Comparison of ENCODE assay signal across 22 cellular contexts in genomic region chr4:70627620-70628019, GRCh38. TPM values are rescaled to one million over a fixed set of nuclear protein-coding genes. Genes with fewer than 3 reads are reported as not detected.
A peak's percentile ranks its signal among the peaks of the same experiment; 100 is the strongest.
DNase-seq lines count a peak whose midpoint lies in the region; ATAC-seq and TF ChIP-seq lines count a peak whose summit lies in the region.
"Had no signal": no experiment of that assay in that cellular context is flagged by ENCODE, and none has a peak within 500 bp of the region (broad histone marks: within the 10 kb centered on the region; RNA-seq: fewer than 3 reads in every experiment).

No MANE protein-coding gene starts in this region.

- DNase-seq in GM23248 (no peak), myocyte (ENCODE audit: low read depth) (peak; percentile 17), NCI-H82 (lab: John Stamatoyannopoulos, UW) (no peak), foreskin keratinocyte (no peak), midbrain (lab: John Stamatoyannopoulos, UW) (no peak)
- DNase-seq: Calu3; CD8-positive, alpha-beta T cell; H9; Kasumi-1; MM.1S; NCI-H1092; NCI-H1436 treated with DMSO at 0.1 percent for 48 hours; NCI-H2029; NCI-H345; NCI-H524 treated with DMSO at 0.1 percent for 48 hours; SJCRH30 had no signal

- TF ChIP-seq CTCF in OCI-LY3 (IDR thresholded peaks at IDR 0.05; ENCODE audit: low read depth, low read length) (no peak), foreskin keratinocyte (conservative IDR thresholded peaks at IDR 0.05) (no peak)

- H2AFZ ChIP-seq in GM23248 (peak overlapping the region; percentile 28; the same call in 1 of the 2 replicates), OCI-LY3 (ENCODE audit: low read depth, low read length) (peak overlapping the region; percentile 24)

- H3K4me3 ChIP-seq in GM23248 (no peak overlapping the region), OCI-LY3 (ENCODE audit: low read length) (no peak overlapping the region)
- H3K4me3 ChIP-seq: BLaER1 treated with 17β-estradiol and CSF1 and Interleukin-3, amounts not matched to agents 10 nM and 100 nM; SJCRH30 had no signal

- H3K79me2 ChIP-seq in GM23248 (ENCODE audit: insufficient read depth): no peaks in the 10 kb centered on the region
- no peaks in the 10 kb centered on the region for H3K79me2 ChIP-seq in OCI-LY3 (ENCODE audit: low read length)

- H3K27ac ChIP-seq in GM23248: no peak overlapping the region
- peak overlapping the region; percentile 28; the same call in 1 of the 2 replicates for H3K27ac ChIP-seq in OCI-LY3 (ENCODE audit: low read length)
- no peak overlapping the region for H3K27ac ChIP-seq in foreskin keratinocyte
- H3K27ac ChIP-seq: BLaER1 treated with 17β-estradiol and CSF1 and Interleukin-3, amounts not matched to agents 10 nM and 100 nM; SJCRH30 had no signal

- H3K36me3 ChIP-seq in GM23248 (ENCODE audit: low read depth) (no peaks in the 10 kb centered on the region), OCI-LY3 (replicated peaks; ENCODE audit: low read depth, low read length) (no peaks in the 10 kb centered on the region)
- H3K36me3 ChIP-seq: BLaER1 treated with 17β-estradiol and CSF1 and Interleukin-3, amounts not matched to agents 10 nM and 100 nM; SJCRH30 had no signal

- H3K27me3 ChIP-seq in GM23248 (replicated peaks; ENCODE audit: insufficient read depth) (no peaks in the 10 kb centered on the region), OCI-LY3 (ENCODE audit: low read depth, low read length) (no peaks in the 10 kb centered on the region), foreskin keratinocyte (no peaks in the 10 kb centered on the region)
- H3K27me3 ChIP-seq: BLaER1 treated with 17β-estradiol and CSF1 and Interleukin-3, amounts not matched to agents 10 nM and 100 nM; SJCRH30 had no signal

- H3K4me1 ChIP-seq in GM23248 (ENCODE audit: insufficient read depth) (0 out of 2 replicates have a peak, but pooled peaks cover 8% of the 10 kb centered on the region), OCI-LY3 (ENCODE audit: low read length) (peaks cover 48% of the 10 kb centered on the region), foreskin keratinocyte (peaks cover 14% of the 10 kb centered on the region)
- H3K4me1 ChIP-seq: BLaER1 treated with 17β-estradiol and CSF1 and Interleukin-3, amounts not matched to agents 10 nM and 100 nM; SJCRH30 had no signal

- in situ Hi-C loops in GM23248 (cut with MboI): no loop called here

- H4K20me1 ChIP-seq in GM23248 (ENCODE audit: insufficient read depth): no peaks in the 10 kb centered on the region
- H4K20me1 ChIP-seq in OCI-LY3 (ENCODE audit: insufficient read depth, low read length): no peaks in the 10 kb centered on the region
- H4K20me1 ChIP-seq: BLaER1 treated with 17β-estradiol and CSF1 and Interleukin-3, amounts not matched to agents 10 nM and 100 nM had no signal

- no peak overlapping the region for H3K4me2 ChIP-seq in GM23248 (ENCODE audit: unreplicated experiment)
- H3K4me2 ChIP-seq in OCI-LY3 (ENCODE audit: low read length): no peak overlapping the region
- H3K4me2 ChIP-seq: BLaER1 treated with 17β-estradiol and CSF1 and Interleukin-3, amounts not matched to agents 10 nM and 100 nM had no signal

- H3F3A ChIP-seq in GM23248 (ENCODE audit: insufficient read depth): no peaks in the 10 kb centered on the region

- H3K9ac ChIP-seq in GM23248: no peak overlapping the region
- H3K9ac ChIP-seq in OCI-LY3 (ENCODE audit: low read length): no peak overlapping the region
- H3K9ac ChIP-seq: BLaER1 treated with 17β-estradiol and CSF1 and Interleukin-3, amounts not matched to agents 10 nM and 100 nM had no signal

- WGBS in GM23248 (ENCODE audit: low coverage in 1 of 2, low lambda C conversion rate in 2 of 2, missing lambda C conversion rate in 2 of 2), 2 experiments: 0 to 13% methylated on average over 1 of the region's 1 CpG

- H3K9me3 ChIP-seq in GM23248 (ENCODE audit: low read depth): no peaks in the 10 kb centered on the region
- H3K9me3 ChIP-seq in OCI-LY3 (ENCODE audit: insufficient read depth, low read length): no peaks in the 10 kb centered on the region
- H3K9me3 ChIP-seq: SJCRH30 had no signal

- ATAC-seq in esophagus mucosa (peak; percentile 79), foreskin keratinocyte (no peak)
- ATAC-seq: CD8-positive, alpha-beta T cell; Panc1 had no signal

- H3K9me2 ChIP-seq in GM23248 (ENCODE audit: insufficient read depth): no peaks in the 10 kb centered on the region

RNA-seq across cellular contexts. Expression of gene ENAM, which starts 0.9 kb away (rescaled TPM):
- total RNA-seq in GM23248 (2014; rRNA removed; shearing (Covaris generic)): not detected in 2 replicates
- polyA plus RNA-seq in GM23248 (2016; fragmentation: Nextera tagmentation; extraction: Ambion mirVana) (not detected in 2 replicates), foreskin keratinocyte (not detected in 2 replicates)
- total RNA-seq in esophagus mucosa (not detected), myocyte (0.21 and 0.83 TPM in 2 replicates), foreskin keratinocyte (not detected in 2 replicates)
- polyA plus RNA-seq in myocyte (2012): 0.15 TPM
- total RNA-seq: CD8-positive, alpha-beta T cell; H9; HT-29; SJCRH30 had no signal

RNA-seq across cellular contexts. Expression of gene AMBN, which starts 35.6 kb away (rescaled TPM):
- not detected in 2 replicates for total RNA-seq in GM23248 (2014; rRNA removed; shearing (Covaris generic))
- polyA plus RNA-seq in GM23248 (2016; fragmentation: Nextera tagmentation; extraction: Ambion mirVana): not detected in 2 replicates
- not detected for total RNA-seq in esophagus mucosa
- total RNA-seq in myocyte: not detected in 2 replicates
- not detected for polyA plus RNA-seq in myocyte (2012)
- not detected in 2 replicates for total RNA-seq in foreskin keratinocyte
- polyA plus RNA-seq in foreskin keratinocyte: not detected in 2 replicates
- total RNA-seq: Calu3; CD8-positive, alpha-beta T cell; H9; HT-29; SJCRH30 had no signal
- polyA plus RNA-seq: IgD-negative memory B cell had no signal

RNA-seq across cellular contexts. Expression of gene JCHAIN, which starts 38.7 kb away (rescaled TPM):
- 2.3 and 3.0 TPM in 2 replicates for total RNA-seq in GM23248 (2014; rRNA removed; shearing (Covaris generic))
- polyA plus RNA-seq in GM23248 (2016; fragmentation: Nextera tagmentation; extraction: Ambion mirVana) (4.7 and 4.9 TPM in 2 replicates), foreskin keratinocyte (not detected in 2 replicates)
- total RNA-seq in esophagus mucosa (21.1 TPM), myocyte (4.0 and 12.5 TPM in 2 replicates), foreskin keratinocyte (not detected in 2 replicates)
- polyA plus RNA-seq in myocyte (2012): 1.3 TPM
- total RNA-seq: Calu3, H9, HT-29, SJCRH30 had no signal
